Comparison of ENCODE assay signal across 2 cellular contexts in the genomic region with DNA sequence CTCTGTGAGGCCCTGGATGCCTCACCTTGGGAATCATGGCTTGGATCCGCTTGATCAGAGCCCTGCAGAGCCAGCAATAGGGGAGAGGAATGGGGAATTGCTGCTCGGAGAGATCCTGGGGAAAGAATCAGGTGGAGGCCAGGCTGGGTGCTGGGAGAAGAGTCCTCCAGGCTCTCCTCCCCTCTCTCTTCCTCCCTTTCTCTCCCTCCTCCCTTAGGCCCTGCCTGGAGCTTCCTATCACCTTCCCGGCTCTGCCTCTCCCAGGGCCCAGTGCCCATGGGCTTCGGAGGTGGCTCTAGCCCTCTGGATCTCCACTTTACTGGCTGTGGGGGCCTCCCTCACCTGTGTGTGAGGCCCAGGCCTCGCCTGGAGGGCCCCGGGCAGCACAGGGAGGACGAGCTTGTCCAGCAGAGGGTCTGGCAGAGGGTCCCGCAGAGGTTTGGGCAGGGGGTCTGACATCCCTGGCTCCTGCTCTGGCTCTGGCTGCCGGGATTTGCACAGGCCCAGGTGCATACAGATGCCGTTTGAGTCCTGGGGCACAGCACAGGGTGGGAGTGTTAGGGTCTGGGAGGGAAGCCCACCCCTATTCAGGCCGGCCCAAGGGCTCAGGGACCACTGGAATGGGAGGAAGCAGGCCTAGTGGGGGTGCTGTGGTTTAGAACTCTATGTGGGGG.
TF ChIP-seq lines count a peak whose summit lies in the region.

No MANE protein-coding gene starts in this region.

TF ChIP-seq in GM23338, 12 proteins besides CTCF, POLR2A, EP300 and RAD21 (continues in another document):
- TF ChIP-seq ZNF331 (CRISPR knock-in tag; IDR thresholded peaks at IDR 0.05; ENCODE audit: low read depth), result no peak
- no peak for TF ChIP-seq CREB1 (CRISPR knock-in tag; IDR thresholded peaks at IDR 0.05; ENCODE audit: low read depth)
- no peak for TF ChIP-seq EZH2 (IDR thresholded peaks at IDR 0.05; ENCODE audit: low read depth, unreplicated experiment)
- no peak for TF ChIP-seq ETS1 (IDR thresholded peaks at IDR 0.05)
- no peak for TF ChIP-seq EZH2phosphoT487 (IDR thresholded peaks at IDR 0.05; ENCODE audit: unreplicated experiment)
- no peak for TF ChIP-seq NANOG (IDR thresholded peaks at IDR 0.05; ENCODE audit: borderline replicate concordance)
- TF ChIP-seq JUNB (IDR thresholded peaks at IDR 0.05; ENCODE audit: unreplicated experiment), result no peak
- TF ChIP-seq REST (IDR thresholded peaks at IDR 0.05; ENCODE audit: unreplicated experiment), result no peak
- no peak for TF ChIP-seq POLR2AphosphoS5 (IDR thresholded peaks at IDR 0.05; ENCODE audit: low read depth)
- no peak for TF ChIP-seq ZNF114 (CRISPR knock-in tag; IDR thresholded peaks at IDR 0.05)
- TF ChIP-seq STAT1 (IDR thresholded peaks at IDR 0.05; ENCODE audit: unreplicated experiment), result no peak

TF ChIP-seq in IMR-90, 13 proteins besides CTCF, POLR2A, EP300 and RAD21:
- no peak for TF ChIP-seq NFE2L2 (IDR thresholded peaks at IDR 0.05; ENCODE audit: low read depth, low read length)
- TF ChIP-seq CHD1 (IDR thresholded peaks at IDR 0.05; ENCODE audit: low read depth, low read length), result no peak
- TF ChIP-seq, protein P1, sequence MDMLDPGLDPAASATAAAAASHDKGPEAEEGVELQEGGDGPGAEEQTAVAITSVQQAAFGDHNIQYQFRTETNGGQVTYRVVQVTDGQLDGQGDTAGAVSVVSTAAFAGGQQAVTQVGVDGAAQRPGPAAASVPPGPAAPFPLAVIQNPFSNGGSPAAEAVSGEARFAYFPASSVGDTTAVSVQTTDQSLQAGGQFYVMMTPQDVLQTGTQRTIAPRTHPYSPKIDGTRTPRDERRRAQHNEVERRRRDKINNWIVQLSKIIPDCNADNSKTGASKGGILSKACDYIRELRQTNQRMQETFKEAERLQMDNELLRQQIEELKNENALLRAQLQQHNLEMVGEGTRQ (IDR thresholded peaks at IDR 0.05; ENCODE audit: low read depth, low read length), result no peak
- TF ChIP-seq BHLHE40 (IDR thresholded peaks at IDR 0.05; ENCODE audit: low read depth, low read length), result no peak
- no peak for TF ChIP-seq RCOR1 (IDR thresholded peaks at IDR 0.05; ENCODE audit: insufficient replicate concordance, low read length)
- no peak for TF ChIP-seq FOS (IDR thresholded peaks at IDR 0.05; ENCODE audit: low read depth, low read length)
